In the genomic region with DNA sequence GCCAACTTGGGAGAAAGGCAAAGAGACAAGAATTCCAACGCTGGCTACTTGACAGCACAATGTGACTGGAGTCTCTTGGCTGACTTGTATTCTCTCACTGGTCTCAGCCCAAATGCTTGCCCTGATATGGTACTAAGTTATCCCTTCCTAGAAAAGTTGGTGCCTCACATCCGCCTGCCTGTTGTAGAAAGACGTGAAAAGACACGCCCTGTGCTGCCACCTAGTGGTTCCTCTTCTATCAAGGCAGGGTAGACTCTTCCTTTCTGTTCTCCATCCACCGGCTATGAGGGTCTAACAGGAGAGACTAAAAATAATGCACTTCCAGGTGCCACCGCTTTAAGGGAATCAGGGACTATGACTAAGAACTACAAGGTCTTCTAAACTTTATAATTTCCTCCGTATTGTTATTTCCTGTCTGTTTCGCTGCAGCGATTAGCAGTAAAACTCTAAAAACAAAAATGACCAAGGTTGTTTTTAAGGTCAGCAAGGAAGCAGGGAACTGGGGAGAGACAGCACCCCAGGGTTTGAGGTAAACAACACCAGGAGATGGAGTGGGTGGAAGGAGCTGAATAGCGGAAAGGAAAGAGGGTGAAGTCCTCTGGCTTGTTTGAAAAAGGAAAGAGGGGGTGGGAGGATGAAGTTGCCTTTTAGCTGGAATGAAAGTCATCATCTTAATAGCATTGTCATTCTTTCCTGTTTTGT, we compare ENCODE assay signal across 8 cellular contexts.
DNase-seq lines count a peak whose midpoint lies in the region; ATAC-seq and TF ChIP-seq lines count a peak whose summit lies in the region.

No MANE protein-coding gene starts in this region.

- H4K20me1 ChIP-seq in DOHH2 (ENCODE audit: control insufficient read depth, insufficient read depth, low read depth, low read length) (no peaks in the 10 kb centered on the region), smooth muscle cell (ENCODE audit: low read depth) (no peaks in the 10 kb centered on the region)

- H3K36me3 Mint-ChIP-seq in brain = no peaks in the 10 kb centered on the region

- TF ChIP-seq CTCF in DOHH2 (IDR thresholded peaks at IDR 0.05; ENCODE audit: low read depth, low read length, poor library complexity, severe bottlenecking) = peak; percentile 86
- peak; percentile 88 to 91 for TF ChIP-seq CTCF in brain (conservative IDR thresholded peaks at IDR 0.05)
- peak; percentile 77 for TF ChIP-seq CTCF in smooth muscle cell (IDR thresholded peaks at IDR 0.05; ENCODE audit: borderline replicate concordance, insufficient read depth, poor library complexity, severe bottlenecking)

- H3K4me2 ChIP-seq in DOHH2 (ENCODE audit: low read length) (peak overlapping the region; percentile 34; the same call in 1 of the 2 replicates), smooth muscle cell (no peak overlapping the region)

- ATAC-seq in HG02798 (IDR thresholded peaks at IDR 0.05; ENCODE audit: poor library complexity, unreplicated experiment) (peak; percentile 70), HG02870 (IDR thresholded peaks at IDR 0.05; ENCODE audit: unreplicated experiment) (no peak)

- no peaks in the 10 kb centered on the region for H3K9me2 ChIP-seq in DOHH2 (replicated peaks; ENCODE audit: control insufficient read depth, low read length)

- H3K9ac ChIP-seq in smooth muscle cell (ENCODE audit: low read depth) = no peak overlapping the region

- H3K36me3 ChIP-seq in DOHH2 (ENCODE audit: control insufficient read depth, low read length) (no peaks in the 10 kb centered on the region), iPS DF 6.9 (ENCODE audit: control insufficient read depth, insufficient read depth, low read length) (no peaks in the 10 kb centered on the region), smooth muscle cell (ENCODE audit: low read depth) (no peaks in the 10 kb centered on the region)

- no peaks in the 10 kb centered on the region for H3K27me3 Mint-ChIP-seq in brain

- no CpG with 5 or more reads among the region's 10 CpGs for WGBS in iPS DF 6.9 (ENCODE audit: insufficient coverage, insufficient read length)
- WGBS in smooth muscle cell (ENCODE audit: low lambda C conversion rate) = 13% methylated on average over 10 of the region's 10 CpGs

- H3K4me3 ChIP-seq in DOHH2 (ENCODE audit: low read length) = no peak overlapping the region
- no peak overlapping the region for H3K4me3 ChIP-seq in iPS DF 6.9 (ENCODE audit: low read length)
- no peak overlapping the region for H3K4me3 ChIP-seq in smooth muscle cell

- H3K27ac Mint-ChIP-seq in brain = peak overlapping the region in 4 of 5 experiments; percentile 8 to 39 (median 20)

- DNase-seq in NCI-H2171 (lab: John Stamatoyannopoulos, UW) (peak; percentile 76), UCSD-AML1 (lab: John Stamatoyannopoulos, UW; ENCODE audit: unreplicated experiment) (peak; percentile 69), iPS DF 6.9 (ENCODE audit: low read depth, low spot score) (peak; percentile 92), smooth muscle cell (lab: John Stamatoyannopoulos, UW; ENCODE audit: unreplicated experiment) (peak; percentile 37)

- H3F3A ChIP-seq in DOHH2 (ENCODE audit: control insufficient read depth, insufficient read depth) (no peaks in the 10 kb centered on the region), smooth muscle cell (ENCODE audit: low read depth) (no peaks in the 10 kb centered on the region)

- H3K4me1 ChIP-seq in DOHH2 (ENCODE audit: control insufficient read depth, low read length) (peaks cover 47% of the 10 kb centered on the region), iPS DF 6.9 (ENCODE audit: control insufficient read depth, insufficient read depth, low read length) (no peaks in the 10 kb centered on the region), smooth muscle cell (ENCODE audit: low read depth) (peaks cover 13% of the 10 kb centered on the region)

- H3K9me3 ChIP-seq in DOHH2 (ENCODE audit: control insufficient read depth, insufficient read depth, low read length) (no peaks in the 10 kb centered on the region), iPS DF 6.9 (ENCODE audit: control insufficient read depth, insufficient read depth, low read length) (no peaks in the 10 kb centered on the region), smooth muscle cell (replicated peaks; ENCODE audit: low read depth) (no peaks in the 10 kb centered on the region)

- H3K27ac ChIP-seq in DOHH2 (ENCODE audit: low read depth, low read length) (no peak overlapping the region), iPS DF 6.9 (ENCODE audit: low read length) (no peak overlapping the region), smooth muscle cell (ENCODE audit: low read depth) (no peak overlapping the region)

- no peak overlapping the region for H2AFZ ChIP-seq in smooth muscle cell (ENCODE audit: low read depth)

- H3K79me2 ChIP-seq in DOHH2 (ENCODE audit: control insufficient read depth, low read length) (no peaks in the 10 kb centered on the region), smooth muscle cell (ENCODE audit: low read depth) (no peaks in the 10 kb centered on the region)

- H3K27me3 ChIP-seq in DOHH2 (ENCODE audit: control insufficient read depth, low read length) (peaks cover 4% of the 10 kb centered on the region; the same call in 1 of the 2 replicates), iPS DF 6.9 (ENCODE audit: control insufficient read depth, insufficient read depth, low read length) (no peaks in the 10 kb centered on the region), smooth muscle cell (ENCODE audit: low read depth) (no peaks in the 10 kb centered on the region)

- H3K4me3 Mint-ChIP-seq in brain = peak overlapping the region in 1 of 5 experiments; percentile 5

- H3K4me1 Mint-ChIP-seq in brain = peaks cover 14% of the 10 kb centered on the region

- no peaks in the 10 kb centered on the region for H3K9me3 Mint-ChIP-seq in brain

Comparison
In these comparisons a context has a peak if more than half of its experiments do, and no peak if none do; other contexts are left out.
1. DNase-seq: peak in every context shown above with its lines; median percentile 92 in iPS DF 6.9; 76 in NCI-H2171; 69 in UCSD-AML1; 37 in smooth muscle cell.